ENCODE assay signal across 26 cellular contexts in the genomic region with DNA sequence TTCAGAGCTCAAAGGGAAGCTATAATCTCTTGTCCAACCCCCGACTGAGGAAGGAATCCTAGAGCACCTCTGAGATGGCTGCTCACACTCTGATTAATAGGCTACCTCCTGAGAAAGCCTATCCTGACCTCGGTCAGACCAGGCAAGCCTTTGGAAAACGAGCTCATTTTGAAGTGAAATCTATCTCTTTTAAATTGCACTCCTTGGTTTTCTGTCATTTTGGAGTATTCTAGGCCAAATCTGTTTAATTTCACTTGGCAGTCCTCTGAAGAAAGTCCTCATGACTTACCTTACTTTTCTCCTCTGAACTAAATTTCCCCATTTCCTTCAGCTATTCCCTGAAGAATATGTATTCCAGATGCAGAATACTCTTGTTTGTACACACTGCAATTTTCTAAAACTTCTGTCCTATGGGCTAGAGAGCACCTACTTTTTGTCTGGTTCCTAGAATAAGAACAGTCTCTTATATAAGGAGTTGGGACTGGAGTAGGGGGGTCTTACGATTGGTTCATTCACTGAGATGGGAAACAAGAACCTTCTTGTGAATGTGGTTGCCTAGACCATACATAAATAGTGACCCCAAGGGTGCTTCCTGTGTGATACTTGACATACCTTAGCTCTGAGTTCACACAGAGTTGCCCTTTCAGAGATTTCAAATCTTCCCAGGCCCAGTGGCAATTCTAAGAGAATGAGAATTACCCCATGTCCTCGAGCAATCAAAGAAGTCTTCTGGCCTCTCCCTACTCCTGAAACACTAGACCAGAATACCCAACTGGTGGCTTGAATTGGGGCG. TPM values are rescaled to one million over a fixed set of nuclear protein-coding genes. Genes with fewer than 3 reads are reported as not detected.
DNase-seq lines count a peak whose midpoint lies in the region; ATAC-seq and TF ChIP-seq lines count a peak whose summit lies in the region.
"Had no signal": no experiment of that assay in that cellular context is flagged by ENCODE, and none has a peak within 500 bp of the region (broad histone marks: within the 10 kb centered on the region; RNA-seq: fewer than 3 reads in every experiment).

No MANE protein-coding gene starts in this region.

- TF ChIP-seq EP300 in gastroesophageal sphincter (IDR thresholded peaks at IDR 0.05) = no peak

- TF ChIP-seq CTCF in HFFc6 (IDR thresholded peaks at IDR 0.05) (no peak), RWPE2 (IDR thresholded peaks at IDR 0.05; ENCODE audit: poor library complexity, severe bottlenecking) (no peak), gastroesophageal sphincter (IDR thresholded peaks at IDR 0.05) (no peak)

- ATAC-seq in RWPE2 (ENCODE audit: low read depth) = 0 out of 3 replicates have a peak, but pooled peaks have one; percentile 19
- no peak for ATAC-seq in gastroesophageal sphincter
- ATAC-seq: activated naive CD8-positive, alpha-beta T cell treated with anti-CD3 and anti-CD28 coated beads, Interleukin-2, amount 50 U/mL, for 24 hours; natural killer cell treated with Interleukin-12 subunit alpha and Interleukin-12 subunit beta and Interleukin-15 and Interleukin-18, amount 100 ng/mL, for 72 hours had no signal

- 73 to 85% methylated on average over 5 to 6 of the region's 6 CpGs for WGBS in gastroesophageal sphincter (ENCODE audit: low coverage in 1 of 2), 2 donors

- H3K4me3 Mint-ChIP-seq in HFFc6 = no peak overlapping the region
- H3K4me3 Mint-ChIP-seq: activated B cell treated with CpG ODN at 0.5 μM for 24 hours; activated naive CD8-positive, alpha-beta T cell treated with anti-CD3 and anti-CD28 coated beads, Interleukin-2, amount 50 U/mL, for 24 hours; memory B cell; natural killer cell treated with Interleukin-12 subunit alpha and Interleukin-12 subunit beta and Interleukin-15 and Interleukin-18, amount 100 ng/mL, for 72 hours; stimulated activated naive CD8-positive, alpha-beta T cell treated with anti-CD3 and anti-CD28 coated beads, Interleukin-15, Interleukin-2, amounts not matched to agents 100 ng/mL and 50 ng/mL, for 24 hours; T-helper 2 cell treated with Interferon-gamma antibody and Interleukin-4, amounts not matched to agents 5 μg/mL and 100 μg/mL, for 36 hours; type B pancreatic cell had no signal

- H3K36me3 ChIP-seq in RWPE2 (ENCODE audit: low read depth) (no peaks in the 10 kb centered on the region), gastroesophageal sphincter (peaks cover 0 to 12% of the 10 kb centered on the region in 2 donors)

- H3K9me3 ChIP-seq in RWPE2 (ENCODE audit: severe bottlenecking) (no peaks in the 10 kb centered on the region), gastroesophageal sphincter (no peaks in the 10 kb centered on the region)
- H3K9me3 ChIP-seq: Caco-2 had no signal

- no peak overlapping the region for H3K27ac ChIP-seq in RWPE2 (ENCODE audit: poor library complexity, severe bottlenecking)
- no peak overlapping the region for H3K27ac ChIP-seq in gastroesophageal sphincter
- H3K27ac ChIP-seq: hepatocyte, SK-N-MC had no signal

- H3K36me3 Mint-ChIP-seq in HFFc6 (ENCODE audit: low read depth) = no peaks in the 10 kb centered on the region
- H3K36me3 Mint-ChIP-seq: memory B cell; natural killer cell treated with Interleukin-12 subunit alpha and Interleukin-12 subunit beta and Interleukin-15 and Interleukin-18, amount 100 ng/mL, for 72 hours; type B pancreatic cell had no signal

- no peak for TF ChIP-seq POLR2A in gastroesophageal sphincter (IDR thresholded peaks at IDR 0.05)

- peak; percentile 75 for DNase-seq in COLO829 (ENCODE audit: low spot score)
- peak; percentile 42 for DNase-seq in HFFc6
- no peak for DNase-seq in RWPE2 (ENCODE audit: low spot score)
- DNase-seq in islet precursor cell = peak; percentile 64
- DNase-seq in NCI-H2196 (lab: John Stamatoyannopoulos, UW; ENCODE audit: unreplicated experiment) = no peak
- no peak for DNase-seq in activated effector memory CD4-positive, alpha-beta T cell treated with Interleukin-2 at 50 U/mL for 16 hours
- DNase-seq in activated naive CD4-positive, alpha-beta T cell (lab: John Stamatoyannopoulos, UW) = no peak
- DNase-seq: activated B cell treated with CpG ODN at 0.5 μM for 24 hours; activated naive CD8-positive, alpha-beta T cell treated with anti-CD3 and anti-CD28 coated beads, Interleukin-2, amount 50 U/mL, for 24 hours; Caco-2; effector memory CD4-positive, alpha-beta T cell; GDM1; Kasumi-1; NCI-H1417 treated with DMSO at 0.1 percent for 48 hours; NCI-H2171 treated with DMSO at 0.1 percent for 48 hours; NCI-H774; posterior cingulate gyrus; stimulated activated CD4-positive, alpha-beta T cell treated with anti-CD3 and anti-CD28 coated beads, Interleukin-1b, Interleukin-23, amount 100 ng/mL, for 48 hours had no signal

- H3K4me1 ChIP-seq in RWPE2 (ENCODE audit: insufficient read depth, poor library complexity, severe bottlenecking) (no peaks in the 10 kb centered on the region), gastroesophageal sphincter (peaks cover 0 to 9% (median 0%) of the 10 kb centered on the region in 3 donors)
- H3K4me1 ChIP-seq: Caco-2 had no signal

- H3K27me3 ChIP-seq in RWPE2 (ENCODE audit: insufficient read depth, poor library complexity, severe bottlenecking) (no peaks in the 10 kb centered on the region), gastroesophageal sphincter (no peaks in the 10 kb centered on the region)
- H3K27me3 ChIP-seq: hepatocyte had no signal

- H3K9me3 Mint-ChIP-seq in HFFc6 = no peaks in the 10 kb centered on the region
- H3K9me3 Mint-ChIP-seq: activated B cell treated with CpG ODN at 0.5 μM for 24 hours; natural killer cell treated with Interleukin-12 subunit alpha and Interleukin-12 subunit beta and Interleukin-15 and Interleukin-18, amount 100 ng/mL, for 72 hours; stimulated activated naive CD8-positive, alpha-beta T cell treated with anti-CD3 and anti-CD28 coated beads, Interleukin-15, Interleukin-2, amounts not matched to agents 100 ng/mL and 50 ng/mL, for 24 hours; T-helper 2 cell treated with Interferon-gamma antibody and Interleukin-4, amounts not matched to agents 5 μg/mL and 100 μg/mL, for 36 hours had no signal

- H3K4me3 ChIP-seq in RWPE2 (ENCODE audit: severe bottlenecking) (no peak overlapping the region), gastroesophageal sphincter (no peak overlapping the region)
- H3K4me3 ChIP-seq: hepatocyte, SK-N-MC had no signal

- H3K27ac Mint-ChIP-seq in HFFc6 = peak overlapping the region; percentile 83
- H3K27ac Mint-ChIP-seq: activated B cell treated with CpG ODN at 0.5 μM for 24 hours; activated naive CD8-positive, alpha-beta T cell treated with anti-CD3 and anti-CD28 coated beads, Interleukin-2, amount 50 U/mL, for 24 hours; memory B cell; natural killer cell treated with Interleukin-12 subunit alpha and Interleukin-12 subunit beta and Interleukin-15 and Interleukin-18, amount 100 ng/mL, for 72 hours; stimulated activated naive CD8-positive, alpha-beta T cell treated with anti-CD3 and anti-CD28 coated beads, Interleukin-15, Interleukin-2, amounts not matched to agents 100 ng/mL and 50 ng/mL, for 24 hours; T-helper 2 cell treated with Interferon-gamma antibody and Interleukin-4, amounts not matched to agents 5 μg/mL and 100 μg/mL, for 36 hours; type B pancreatic cell had no signal

- H3K4me1 Mint-ChIP-seq in HFFc6 (ENCODE audit: low read depth) = peaks cover 43% of the 10 kb centered on the region

- no peaks in the 10 kb centered on the region for H3K27me3 Mint-ChIP-seq in HFFc6 (ENCODE audit: insufficient read depth)
- H3K27me3 Mint-ChIP-seq: activated B cell treated with CpG ODN at 0.5 μM for 24 hours; activated naive CD8-positive, alpha-beta T cell treated with anti-CD3 and anti-CD28 coated beads, Interleukin-2, amount 50 U/mL, for 24 hours; natural killer cell treated with Interleukin-12 subunit alpha and Interleukin-12 subunit beta and Interleukin-15 and Interleukin-18, amount 100 ng/mL, for 72 hours; stimulated activated naive CD8-positive, alpha-beta T cell treated with anti-CD3 and anti-CD28 coated beads, Interleukin-15, Interleukin-2, amounts not matched to agents 100 ng/mL and 50 ng/mL, for 24 hours; type B pancreatic cell had no signal

RNA-seq across cellular contexts. Expression of a gene that starts 31.9 kb away (rescaled TPM):
- 10 to 100 TPM; 49.1 to 55.9 (median 52.8) TPM for total RNA-seq in HFFc6 (2021; fragmentation: NEBNext Ultra II Directional; extraction: Animal tissue kit (Norgen Biotek cat#: 25700))
- 10 to 100 TPM; 51.4 to 74.4 (median 60.8) TPM for total RNA-seq in gastroesophageal sphincter

Comparison
In these comparisons a context has a peak if more than half of its experiments do, and no peak if none do; other contexts are left out.
1. DNase-seq: peak in COLO829 (single experiment), HFFc6 (single experiment) and islet precursor cell (single experiment); none in RWPE2 (single experiment), NCI-H2196 (single experiment), activated effector memory CD4-positive, alpha-beta T cell treated with Interleukin-2 at 50 U/mL for 16 hours (single experiment) and activated naive CD4-positive, alpha-beta T cell (0 of 4).